10 cellular contexts compared by ENCODE assay signal in genomic region chrX:155262970-155263754, GRCh38. TPM values are rescaled to one million over a fixed set of nuclear protein-coding genes. Genes with fewer than 3 reads are reported as not detected.
A peak's percentile ranks its signal among the peaks of the same experiment; 100 is the strongest.
DNase-seq lines count a peak whose midpoint lies in the region; ATAC-seq and TF ChIP-seq lines count a peak whose summit lies in the region.
"Had no signal": no experiment of that assay in that cellular context is flagged by ENCODE, and none has a peak within 500 bp of the region (broad histone marks: within the 10 kb centered on the region; RNA-seq: fewer than 3 reads in every experiment).

No MANE protein-coding gene starts in this region.

- H3K27ac ChIP-seq in SU-DHL-6 (ENCODE audit: low read depth, low read length) (no peak overlapping the region), iPS-18a (ENCODE audit: low read length) (no peak overlapping the region), heart left ventricle (no peak overlapping the region)
- H3K27ac ChIP-seq: HL-60, psoas muscle had no signal

- DNase-seq in BE2C, result no peak
- no peak for DNase-seq in mucosa of gallbladder (ENCODE audit: low spot score)
- DNase-seq in heart left ventricle, result no peak
- DNase-seq in DMS 273 (lab: John Stamatoyannopoulos, UW; ENCODE audit: unreplicated experiment), result no peak
- DNase-seq: psoas muscle had no signal

- peak overlapping the region; percentile 74 for H3K9ac ChIP-seq in SU-DHL-6 (ENCODE audit: low read length)
- H3K9ac ChIP-seq in iPS-18a (ENCODE audit: low read length), result peak overlapping the region; percentile 63

- H3K9me3 ChIP-seq in BE2C (no peaks in the 10 kb centered on the region), SU-DHL-6 (ENCODE audit: insufficient read depth, low read length) (no peaks in the 10 kb centered on the region), iPS-18a (ENCODE audit: control insufficient read depth, low read depth, low read length) (peaks cover 14% of the 10 kb centered on the region), heart left ventricle (peaks cover 0 to 6% (median 0%) of the 10 kb centered on the region in 12 donors)

- no peaks in the 10 kb centered on the region for H3K9me2 ChIP-seq in SU-DHL-6 (replicated peaks; ENCODE audit: insufficient read depth, low read length)

- TF ChIP-seq CTCF in BE2C (IDR thresholded peaks at IDR 0.05; ENCODE audit: low read depth, low read length), result no peak
- TF ChIP-seq CTCF in SU-DHL-6 (IDR thresholded peaks at IDR 0.05; ENCODE audit: insufficient read depth, low read length, poor library complexity, severe bottlenecking), result no peak
- no peak for TF ChIP-seq CTCF in heart left ventricle (IDR thresholded peaks at IDR 0.05)

- H3K36me3 ChIP-seq in BE2C (no peaks in the 10 kb centered on the region), SU-DHL-6 (ENCODE audit: low read length) (no peaks in the 10 kb centered on the region), iPS-18a (ENCODE audit: control insufficient read depth, low read depth, low read length) (peaks cover 5% of the 10 kb centered on the region), heart left ventricle (no peaks in the 10 kb centered on the region)

- peaks cover 19% of the 10 kb centered on the region; the same call in 1 of the 2 replicates for H3K79me2 ChIP-seq in SU-DHL-6 (ENCODE audit: insufficient read depth, low read length)

- TF ChIP-seq POLR2A in heart left ventricle (IDR thresholded peaks at IDR 0.05), result no peak

- H3K27me3 ChIP-seq in BE2C (no peaks in the 10 kb centered on the region), SU-DHL-6 (ENCODE audit: low read length) (no peaks in the 10 kb centered on the region), iPS-18a (ENCODE audit: control insufficient read depth, insufficient read depth, low read length) (no peaks in the 10 kb centered on the region), heart left ventricle (no peaks in the 10 kb centered on the region)

- peak overlapping the region; percentile 84 for H2AFZ ChIP-seq in SU-DHL-6 (ENCODE audit: low read depth, low read length, severe bottlenecking)

- H3K4me1 ChIP-seq in BE2C (no peaks in the 10 kb centered on the region), iPS-18a (ENCODE audit: control insufficient read depth, low read depth, low read length) (no peaks in the 10 kb centered on the region), heart left ventricle (peaks cover 0 to 6% (median 0%) of the 10 kb centered on the region in 12 donors)
- H3K4me1 ChIP-seq: psoas muscle had no signal

- no peaks in the 10 kb centered on the region; the same call in 1 of the 2 replicates for H3F3A ChIP-seq in SU-DHL-6 (ENCODE audit: insufficient read depth)

- H3K4me3 ChIP-seq in BE2C (ENCODE audit: low read depth, low read length) (peak overlapping the region; percentile 72), SU-DHL-6 (ENCODE audit: insufficient read depth, low read length, poor library complexity, severe bottlenecking) (peak overlapping the region; percentile 81), iPS-18a (ENCODE audit: low read length) (peak overlapping the region; percentile 71), heart left ventricle (peak overlapping the region in 1 of 12 donors; percentile 61)

- H3K4me2 ChIP-seq in SU-DHL-6 (ENCODE audit: low read depth, low read length, poor library complexity, severe bottlenecking), result peak overlapping the region; percentile 74

- intact Hi-C loops in heart left ventricle (cut with DNase I), result no loop called here

- 45 to 46% (median 45%) methylated on average over 5 of the region's 5 CpGs for WGBS in heart left ventricle, 4 donors

- H4K20me1 ChIP-seq in SU-DHL-6 (ENCODE audit: low read depth, low read length), result no peaks in the 10 kb centered on the region

- peak; percentile 53 for ATAC-seq in GM21528 (IDR thresholded peaks at IDR 0.05; ENCODE audit: low FRiP score, unreplicated experiment)
- no peak for ATAC-seq in GM21390 (IDR thresholded peaks at IDR 0.05; ENCODE audit: unreplicated experiment)
- ATAC-seq in heart left ventricle, result no peak

RNA-seq across cellular contexts. Expression of gene RAB39B, which starts 1.1 kb away (rescaled TPM):
- polyA plus RNA-seq in BE2C (2012; ENCODE audit: insufficient read depth, insufficient read length, low read depth), result 12.0 TPM
- total RNA-seq in mucosa of gallbladder, result 1.2 TPM
- total RNA-seq in heart left ventricle, result under 1 TPM in 8 of 9 donors, not detected in 1; 0.05 to 0.77 (median 0.29) TPM
- polyA plus RNA-seq in heart left ventricle, result under 1 TPM; 0.08 to 0.15 TPM
- total RNA-seq: psoas muscle had no signal

RNA-seq across cellular contexts. Expression of gene VBP1, which starts 46.9 kb away (rescaled TPM):
- polyA plus RNA-seq in BE2C (2012; ENCODE audit: insufficient read depth, insufficient read length, low read depth), result 65.3 TPM
- total RNA-seq in mucosa of gallbladder, result 36.9 TPM
- 10 to 100 TPM; 39.6 to 82.8 (median 72.3) TPM for total RNA-seq in heart left ventricle
- 10 to 100 TPM; 35.7 to 78.2 TPM for polyA plus RNA-seq in heart left ventricle
